Comparison of ENCODE assay signal across 3 cellular contexts in the genomic region with DNA sequence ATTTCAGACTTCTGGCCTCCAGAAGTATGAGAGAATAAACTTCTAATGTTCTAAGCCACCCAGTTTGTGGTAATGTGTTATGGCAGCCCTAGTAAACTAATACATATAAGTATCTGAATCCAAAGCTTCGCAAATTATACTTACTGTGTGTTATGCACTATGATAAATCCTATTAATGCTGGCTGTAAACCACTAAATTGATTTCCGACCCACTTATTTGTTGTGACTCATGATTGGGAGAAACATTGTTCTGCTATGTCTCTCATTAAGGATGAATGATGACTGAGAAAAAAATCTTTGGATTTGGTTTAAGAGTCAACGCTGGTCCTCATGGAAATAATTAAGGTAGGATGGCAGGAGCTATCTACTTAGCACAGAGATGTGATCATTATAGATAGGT.
"Had no signal": no experiment of that assay in that cellular context is flagged by ENCODE, and none has a peak within 500 bp of the region (broad histone marks: within the 10 kb centered on the region; RNA-seq: fewer than 3 reads in every experiment).

No MANE protein-coding gene starts in this region.

- H3K4me3 ChIP-seq: GM12878 had no signal

- DNase-seq: GDM1, GF-D8 had no signal

- ATAC-seq: GM12878 had no signal
